16 cellular contexts compared by ENCODE assay signal in genomic region chr17:80676096-80676466, GRCh38.
DNase-seq lines count a peak whose midpoint lies in the region; ATAC-seq and TF ChIP-seq lines count a peak whose summit lies in the region.
"Had no signal": no experiment of that assay in that cellular context is flagged by ENCODE, and none has a peak within 500 bp of the region (broad histone marks: within the 10 kb centered on the region; RNA-seq: fewer than 3 reads in every experiment).

No MANE protein-coding gene starts in this region.

- peak overlapping the region; percentile 64 for H3K27ac Mint-ChIP-seq in T-helper 2 cell treated with Interferon-gamma antibody and Interleukin-4, amounts not matched to agents 5 μg/mL and 100 μg/mL, for 36 hours
- H3K27ac Mint-ChIP-seq in CD4-positive, alpha-beta T cell: peak overlapping the region; percentile 32
- H3K27ac Mint-ChIP-seq in activated T-helper 2 cell treated with anti-CD3 and anti-CD28 coated beads, Interferon-gamma antibody, Interleukin-2, Interleukin-4, amounts not matched to agents 10 μg/mL and 5 μg/mL and 100 μg/mL, durations not matched to agents 14 hours and 24 hours and 36 hours: peak overlapping the region; percentile 13
- peak overlapping the region; percentile 3 for H3K27ac Mint-ChIP-seq in nephron progenitor cell
- H3K27ac Mint-ChIP-seq: HFFc6 had no signal

- no peak for TF ChIP-seq CTCF in CD4-positive, alpha-beta T cell (IDR thresholded peaks at IDR 0.05)
- TF ChIP-seq CTCF in nephron progenitor cell (IDR thresholded peaks at IDR 0.05): no peak

- H3K27ac ChIP-seq in CD4-positive, alpha-beta T cell (ENCODE audit: low read depth, low read length): no peak overlapping the region
- H3K27ac ChIP-seq: BLaER1 had no signal

- ATAC-seq in CD4-positive, alpha-beta T cell (ENCODE audit: poor library complexity): no peak
- ATAC-seq in HG03571 (IDR thresholded peaks at IDR 0.05; ENCODE audit: unreplicated experiment) (no peak), HG03280 (IDR thresholded peaks at IDR 0.05; ENCODE audit: unreplicated experiment) (no peak)
- ATAC-seq: PC-3 had no signal

- intact Hi-C loops in CD4-positive, alpha-beta T cell (cut with DNase I, micrococcal nuclease): no loop called here
- intact Hi-C loops in activated T-helper 2 cell treated with anti-CD3 and anti-CD28 coated beads, Interferon-gamma antibody, Interleukin-2, Interleukin-4, amounts not matched to agents 10 μg/mL and 5 μg/mL and 100 μg/mL, durations not matched to agents 14 hours and 24 hours and 36 hours (cut with micrococcal nuclease): loop anchor here (5.0 kb wide), 1 partner anchor 216 kb away; no protein-coding TSS in a partner anchor

- CTCF ChIA-PET in CD4-positive, alpha-beta T cell (lab: Charles Lee): interaction anchor here (0.8 kb wide), 1 partner anchor 101 kb away, joined by 3 read pairs; no protein-coding TSS in a partner anchor

- POLR2A ChIA-PET in CD4-positive, alpha-beta T cell (lab: Charles Lee): no interaction called here

- DNase-seq in T-helper 2 cell treated with Interferon-gamma antibody and Interleukin-4, amounts not matched to agents 5 μg/mL and 100 μg/mL, for 36 hours (ENCODE audit: low spot score): no peak
- DNase-seq in T-helper 2 cell: no peak
- DNase-seq in CD4-positive, alpha-beta T cell: no peak
- DNase-seq in activated T-helper 2 cell treated with anti-CD3 and anti-CD28 coated beads, Interferon-gamma antibody, Interleukin-2, Interleukin-4, amounts not matched to agents 10 μg/mL and 5 μg/mL and 100 μg/mL, durations not matched to agents 14 hours and 24 hours and 36 hours (ENCODE audit: low spot score): no peak
- DNase-seq in nephron progenitor cell: no peak
- DNase-seq in GM03348 (ENCODE audit: low spot score): no peak
- DNase-seq: 8988T, DMS 273 treated with DMSO at 0.1 percent for 48 hours, HFFc6, KBM-7, NCI-H1105, NCI-H1694 treated with DMSO at 0.1 percent for 48 hours, PC-3 had no signal

- H3K27me3 ChIP-seq in CD4-positive, alpha-beta T cell (ENCODE audit: control insufficient read depth, insufficient read depth, low read length): no peaks in the 10 kb centered on the region
- H3K27me3 ChIP-seq: BLaER1 had no signal

- no peaks in the 10 kb centered on the region for H3K9me3 Mint-ChIP-seq in T-helper 2 cell treated with Interferon-gamma antibody and Interleukin-4, amounts not matched to agents 5 μg/mL and 100 μg/mL, for 36 hours
- no peaks in the 10 kb centered on the region for H3K9me3 Mint-ChIP-seq in CD4-positive, alpha-beta T cell
- no peaks in the 10 kb centered on the region for H3K9me3 Mint-ChIP-seq in activated T-helper 2 cell treated with anti-CD3 and anti-CD28 coated beads, Interferon-gamma antibody, Interleukin-2, Interleukin-4, amounts not matched to agents 10 μg/mL and 5 μg/mL and 100 μg/mL, durations not matched to agents 14 hours and 24 hours and 36 hours
- H3K9me3 Mint-ChIP-seq in nephron progenitor cell: peaks cover 8% of the 10 kb centered on the region
- H3K9me3 Mint-ChIP-seq: HFFc6 had no signal

- H3K9me3 ChIP-seq in CD4-positive, alpha-beta T cell (ENCODE audit: control insufficient read depth, low read length): no peaks in the 10 kb centered on the region

- H3K4me1 Mint-ChIP-seq in T-helper 2 cell treated with Interferon-gamma antibody and Interleukin-4, amounts not matched to agents 5 μg/mL and 100 μg/mL, for 36 hours (ENCODE audit: low read depth): peaks cover 68% of the 10 kb centered on the region
- H3K4me1 Mint-ChIP-seq in CD4-positive, alpha-beta T cell (ENCODE audit: low read depth): peaks cover 68% of the 10 kb centered on the region
- H3K4me1 Mint-ChIP-seq in activated T-helper 2 cell treated with anti-CD3 and anti-CD28 coated beads, Interferon-gamma antibody, Interleukin-2, Interleukin-4, amounts not matched to agents 10 μg/mL and 5 μg/mL and 100 μg/mL, durations not matched to agents 14 hours and 24 hours and 36 hours (ENCODE audit: low read depth): peaks cover 59% of the 10 kb centered on the region
- H3K4me1 Mint-ChIP-seq in nephron progenitor cell: peaks cover 63% of the 10 kb centered on the region

- no peaks in the 10 kb centered on the region for H3K27me3 Mint-ChIP-seq in T-helper 2 cell treated with Interferon-gamma antibody and Interleukin-4, amounts not matched to agents 5 μg/mL and 100 μg/mL, for 36 hours (ENCODE audit: low read depth)
- no peaks in the 10 kb centered on the region for H3K27me3 Mint-ChIP-seq in CD4-positive, alpha-beta T cell
- H3K27me3 Mint-ChIP-seq in activated T-helper 2 cell treated with anti-CD3 and anti-CD28 coated beads, Interferon-gamma antibody, Interleukin-2, Interleukin-4, amounts not matched to agents 10 μg/mL and 5 μg/mL and 100 μg/mL, durations not matched to agents 14 hours and 24 hours and 36 hours (ENCODE audit: low read depth): no peaks in the 10 kb centered on the region
- H3K27me3 Mint-ChIP-seq in nephron progenitor cell (ENCODE audit: low read depth, poor library complexity): no peaks in the 10 kb centered on the region

- H3K36me3 Mint-ChIP-seq in T-helper 2 cell treated with Interferon-gamma antibody and Interleukin-4, amounts not matched to agents 5 μg/mL and 100 μg/mL, for 36 hours (ENCODE audit: low read depth): peaks cover 38% of the 10 kb centered on the region
- peaks cover 6% of the 10 kb centered on the region for H3K36me3 Mint-ChIP-seq in CD4-positive, alpha-beta T cell (ENCODE audit: low read depth)
- H3K36me3 Mint-ChIP-seq in activated T-helper 2 cell treated with anti-CD3 and anti-CD28 coated beads, Interferon-gamma antibody, Interleukin-2, Interleukin-4, amounts not matched to agents 10 μg/mL and 5 μg/mL and 100 μg/mL, durations not matched to agents 14 hours and 24 hours and 36 hours (ENCODE audit: low read depth): peaks cover 32% of the 10 kb centered on the region
- peaks cover 9% of the 10 kb centered on the region for H3K36me3 Mint-ChIP-seq in nephron progenitor cell (ENCODE audit: low read depth)

- H3K4me3 Mint-ChIP-seq in T-helper 2 cell treated with Interferon-gamma antibody and Interleukin-4, amounts not matched to agents 5 μg/mL and 100 μg/mL, for 36 hours: no peak overlapping the region
- no peak overlapping the region for H3K4me3 Mint-ChIP-seq in CD4-positive, alpha-beta T cell
- H3K4me3 Mint-ChIP-seq in activated T-helper 2 cell treated with anti-CD3 and anti-CD28 coated beads, Interferon-gamma antibody, Interleukin-2, Interleukin-4, amounts not matched to agents 10 μg/mL and 5 μg/mL and 100 μg/mL, durations not matched to agents 14 hours and 24 hours and 36 hours (ENCODE audit: low read depth): no peak overlapping the region
- no peak overlapping the region for H3K4me3 Mint-ChIP-seq in nephron progenitor cell
- H3K4me3 Mint-ChIP-seq: HFFc6 had no signal

Comparison
In these comparisons a context has a peak if more than half of its experiments do, and no peak if none do; other contexts are left out.
1. H3K27ac Mint-ChIP-seq: peak in every context shown above with its lines; median percentile 64 in T-helper 2 cell treated with Interferon-gamma antibody and Interleukin-4, amounts not matched to agents 5 μg/mL and 100 μg/mL, for 36 hours; 32 in CD4-positive, alpha-beta T cell; 13 in activated T-helper 2 cell treated with anti-CD3 and anti-CD28 coated beads, Interferon-gamma antibody, Interleukin-2, Interleukin-4, amounts not matched to agents 10 μg/mL and 5 μg/mL and 100 μg/mL, durations not matched to agents 14 hours and 24 hours and 36 hours; 3 in nephron progenitor cell.